ENCODE assay signal across 8 cellular contexts in genomic region chr1:209899948-209900347, GRCh38. TPM values are rescaled to one million over a fixed set of nuclear protein-coding genes. Genes with fewer than 3 reads are reported as not detected.
DNase-seq lines count a peak whose midpoint lies in the region; ATAC-seq and TF ChIP-seq lines count a peak whose summit lies in the region.
"Had no signal": no experiment of that assay in that cellular context is flagged by ENCODE, and none has a peak within 500 bp of the region (broad histone marks: within the 10 kb centered on the region; RNA-seq: fewer than 3 reads in every experiment).

No MANE protein-coding gene starts in this region.

- peaks cover 11% of the 10 kb centered on the region for H3K27me3 Mint-ChIP-seq in osteocyte (ENCODE audit: unreplicated experiment)
- H3K27me3 Mint-ChIP-seq: activated naive CD8-positive, alpha-beta T cell treated with anti-CD3 and anti-CD28 coated beads, Interleukin-2, amount 10 ng/mL, durations not matched to agents 7 days and 5 days had no signal

- H3K27ac Mint-ChIP-seq in osteocyte (ENCODE audit: unreplicated experiment) = no peak overlapping the region
- H3K27ac Mint-ChIP-seq: activated naive CD8-positive, alpha-beta T cell treated with anti-CD3 and anti-CD28 coated beads, Interleukin-2, amount 10 ng/mL, durations not matched to agents 7 days and 5 days had no signal

- BruUV-seq in OCI-LY7 (replicated peaks; lab: Mats Ljungman, UMichigan) = no TSS peak

- TF ChIP-seq CTCF in GM13977 (IDR thresholded peaks at IDR 0.05; ENCODE audit: extremely low read depth, insufficient read depth, missing control alignments) (peak; percentile 54), OCI-LY7 (conservative IDR thresholded peaks at IDR 0.05; ENCODE audit: low read length) (peak; percentile 73), lower lobe of right lung (IDR thresholded peaks at IDR 0.05) (no peak), osteocyte (IDR thresholded peaks at IDR 0.05) (no peak)

- H3K9me2 ChIP-seq in OCI-LY7 (ENCODE audit: insufficient read depth, low read length) = no peaks in the 10 kb centered on the region

- H3K4me3 Mint-ChIP-seq in osteocyte (ENCODE audit: unreplicated experiment) = no peak overlapping the region
- H3K4me3 Mint-ChIP-seq: activated naive CD8-positive, alpha-beta T cell treated with anti-CD3 and anti-CD28 coated beads, Interleukin-2, amount 10 ng/mL, durations not matched to agents 7 days and 5 days had no signal

- H3K4me3 ChIP-seq in OCI-LY7 (ENCODE audit: low read depth, low read length, poor library complexity, severe bottlenecking) = no peak overlapping the region
- H3K4me3 ChIP-seq in lower lobe of right lung = no peak overlapping the region
- H3K4me3 ChIP-seq in right cardiac atrium (ENCODE audit: low read length) = no peak overlapping the region

- H3K79me2 ChIP-seq in OCI-LY7 (ENCODE audit: insufficient read depth, low read depth, low read length) = no peaks in the 10 kb centered on the region

- H3K4me2 ChIP-seq in OCI-LY7 (ENCODE audit: low read length) = no peak overlapping the region

- no peaks in the 10 kb centered on the region for H3K36me3 ChIP-seq in OCI-LY7 (ENCODE audit: insufficient read depth, low read length)
- H3K36me3 ChIP-seq in lower lobe of right lung = no peaks in the 10 kb centered on the region

- no peaks in the 10 kb centered on the region for H3K9me3 Mint-ChIP-seq in osteocyte (ENCODE audit: unreplicated experiment)
- H3K9me3 Mint-ChIP-seq: activated naive CD8-positive, alpha-beta T cell treated with anti-CD3 and anti-CD28 coated beads, Interleukin-2, amount 10 ng/mL, durations not matched to agents 7 days and 5 days had no signal

- H4K20me1 ChIP-seq in OCI-LY7 (ENCODE audit: insufficient read depth, low read length) = no peaks in the 10 kb centered on the region

- peak; percentile 90 for DNase-seq in DMS53 (lab: John Stamatoyannopoulos, UW)
- DNase-seq in GM13977 (ENCODE audit: low spot score) = peak; percentile 38
- DNase-seq in OCI-LY7 (ENCODE audit: low spot score) = peak; percentile 24
- peak; percentile 58 for DNase-seq in iPS DF 4.7 (ENCODE audit: extremely low read depth, low spot score)
- no peak for DNase-seq in lower lobe of right lung
- DNase-seq in osteocyte (ENCODE audit: extremely low spot score, unreplicated experiment) = no peak
- no peak for DNase-seq in right cardiac atrium
- DNase-seq: activated naive CD8-positive, alpha-beta T cell treated with anti-CD3 and anti-CD28 coated beads, Interleukin-2, amount 10 ng/mL, durations not matched to agents 7 days and 5 days had no signal

- H3K4me1 ChIP-seq in OCI-LY7 (ENCODE audit: insufficient read depth, low read length, poor library complexity, severe bottlenecking) (no peaks in the 10 kb centered on the region), lower lobe of right lung (no peaks in the 10 kb centered on the region), right cardiac atrium (ENCODE audit: control insufficient read depth, insufficient read depth, low read length) (no peaks in the 10 kb centered on the region)

- POLR2A ChIA-PET in OCI-LY7 (lab: Charles Lee) = interaction anchor here (0.5 kb wide), 1 partner anchor 899 kb away, joined by 3 read pairs; no protein-coding TSS in a partner anchor

- intact Hi-C loops in OCI-LY7 (cut with micrococcal nuclease; ENCODE audit: unreplicated experiment) (no loop called here), lower lobe of right lung (cut with DNase I) (no loop called here), right cardiac atrium (cut with DNase I) (no loop called here)

- H2AFZ ChIP-seq in OCI-LY7 (ENCODE audit: low read length) = no peak overlapping the region

- H3K4me1 Mint-ChIP-seq in osteocyte (ENCODE audit: unreplicated experiment) = peaks cover 4% of the 10 kb centered on the region
- H3K4me1 Mint-ChIP-seq: activated naive CD8-positive, alpha-beta T cell treated with anti-CD3 and anti-CD28 coated beads, Interleukin-2, amount 10 ng/mL, durations not matched to agents 7 days and 5 days had no signal

- H3K27ac ChIP-seq in OCI-LY7 (ENCODE audit: low read depth, low read length, poor library complexity, severe bottlenecking) (no peak overlapping the region), lower lobe of right lung (no peak overlapping the region), right cardiac atrium (ENCODE audit: low read length) (no peak overlapping the region)

- H3K9me3 ChIP-seq in OCI-LY7 (ENCODE audit: low read length) (no peaks in the 10 kb centered on the region), lower lobe of right lung (no peaks in the 10 kb centered on the region), right cardiac atrium (ENCODE audit: control insufficient read depth, low read length) (no peaks in the 10 kb centered on the region)

- 50% methylated on average over 3 of the region's 3 CpGs for WGBS in right cardiac atrium

- CTCF ChIA-PET in OCI-LY7 (lab: Charles Lee; ENCODE audit: unreplicated experiment) = no interaction called here

- H3K27me3 ChIP-seq in lower lobe of right lung (ENCODE audit: low read depth) = no peaks in the 10 kb centered on the region
- no peaks in the 10 kb centered on the region for H3K27me3 ChIP-seq in right cardiac atrium (ENCODE audit: control insufficient read depth, insufficient read depth)

- ATAC-seq in lower lobe of right lung (no peak), right cardiac atrium (no peak)

- H3K36me3 Mint-ChIP-seq in osteocyte (ENCODE audit: unreplicated experiment) = no peaks in the 10 kb centered on the region
- H3K36me3 Mint-ChIP-seq: activated naive CD8-positive, alpha-beta T cell treated with anti-CD3 and anti-CD28 coated beads, Interleukin-2, amount 10 ng/mL, durations not matched to agents 7 days and 5 days had no signal

- in situ Hi-C loops in GM13977 (cut with MboI; ENCODE audit: low pct_unique_long_range_greater_than_20kb, low sequenced_read_pairs, unreplicated experiment) = no loop called here

RNA-seq across cellular contexts. Expression of gene SYT14, which starts 38.1 kb away (rescaled TPM):
- not detected in 2 replicates for total RNA-seq in OCI-LY7 (2014; rRNA removed; shearing (Covaris generic))
- total RNA-seq in OCI-LY7 (2022) (not detected in 2 replicates), lower lobe of right lung (not detected), osteocyte (0.10 and 0.16 TPM in 2 replicates), right cardiac atrium (under 1 TPM in 1 of 4 donors, not detected in 3; 0.09 TPM)
- polyA plus RNA-seq in right cardiac atrium = under 0.01 TPM
- total RNA-seq: activated naive CD8-positive, alpha-beta T cell treated with anti-CD3 and anti-CD28 coated beads, Interleukin-2, amount 10 ng/mL, durations not matched to agents 7 days and 5 days had no signal

Comparison
In these comparisons a context has a peak if more than half of its experiments do, and no peak if none do; other contexts are left out.
1. DNase-seq: peak in DMS53 (single experiment), GM13977 (single experiment), OCI-LY7 (single experiment) and iPS DF 4.7 (single experiment); none in lower lobe of right lung (single experiment), osteocyte (single experiment) and right cardiac atrium (0 of 3).
2. CTCF ChIP-seq: peak in GM13977 (single experiment) and OCI-LY7 (single experiment); none in lower lobe of right lung (single experiment) and osteocyte (single experiment).